ENCODE assay signal across 9 cellular contexts in the genomic region with DNA sequence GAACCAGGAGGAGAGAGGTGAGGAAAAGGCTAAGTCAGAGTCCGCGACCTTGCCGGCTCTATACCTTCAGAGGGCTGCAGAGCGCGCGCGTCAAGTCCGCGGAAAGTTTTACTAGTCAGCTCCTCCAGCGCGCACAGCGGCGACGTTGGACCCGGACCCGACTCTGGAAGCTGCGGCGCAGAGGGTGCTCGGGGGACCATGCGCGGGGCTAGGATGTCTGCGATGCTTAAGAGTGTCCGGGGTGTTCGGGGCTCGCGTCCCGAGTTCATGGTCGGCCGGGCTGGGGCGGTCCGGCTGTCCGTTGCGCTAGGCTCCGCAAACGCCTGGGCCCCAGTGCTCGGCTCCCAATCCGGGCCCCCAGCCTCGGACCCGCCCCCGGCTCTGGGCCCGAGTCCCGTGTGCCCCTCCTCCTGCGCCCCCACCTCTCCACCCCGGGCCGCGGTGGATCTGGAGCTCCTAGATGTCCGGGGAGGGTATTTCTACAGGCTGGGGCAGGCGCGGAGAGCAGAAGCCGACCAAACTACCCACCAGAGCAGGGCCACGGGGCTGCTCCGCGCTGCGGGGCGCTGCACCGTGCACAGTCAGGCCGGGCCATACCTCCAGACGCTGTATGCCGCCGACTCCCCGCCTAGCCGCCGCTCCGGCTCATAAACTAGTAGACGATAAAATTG. TPM values are rescaled to one million over a fixed set of nuclear protein-coding genes. Genes with fewer than 3 reads are reported as not detected.
DNase-seq lines count a peak whose midpoint lies in the region; ATAC-seq, FAIRE-seq and TF ChIP-seq lines count a peak whose summit lies in the region.
"Had no signal": no experiment of that assay in that cellular context is flagged by ENCODE, and none has a peak within 500 bp of the region (broad histone marks: within the 10 kb centered on the region; RNA-seq: fewer than 3 reads in every experiment).

TSS of gene LBX2 (minus strand) at position 335 of the 671 bp plus-strand sequence. CDS start at position 269, 66 bp downstream.

- H3K36me3 ChIP-seq in GM12878 (ENCODE audit: control insufficient read depth in 2 of 2, insufficient read depth in 2 of 2, low read length in 1 of 2) (no peaks in the 10 kb centered on the region), right lobe of liver (no peaks in the 10 kb centered on the region), testis (ENCODE audit: low read depth, missing control alignments) (no peaks in the 10 kb centered on the region)

- TF ChIP-seq EP300 in GM12878 (IDR thresholded peaks at IDR 0.05; ENCODE audit: borderline replicate concordance in 1 of 2, control insufficient read depth in 1 of 2, low read depth in 2 of 2, low read length in 2 of 2) = no peak

- H3K4me1 ChIP-seq in GM12878 (ENCODE audit: control insufficient read depth, insufficient read depth, low read length) (peaks cover 15% of the 10 kb centered on the region), right lobe of liver (peaks cover 0 to 55% (median 15%) of the 10 kb centered on the region in 4 donors), testis (peaks cover 18% of the 10 kb centered on the region)

- peaks cover 15 to 25% of the 10 kb centered on the region in 2 experiments; a peak in 3 of 4 replicates for H3K27me3 ChIP-seq in GM12878 (replicated peaks in 1 of 2; ENCODE audit: control insufficient read depth in 2 of 2, insufficient read depth in 2 of 2, low read length in 1 of 2)
- H3K27me3 ChIP-seq in right lobe of liver = no peaks in the 10 kb centered on the region
- H3K27me3 ChIP-seq in testis = no peaks in the 10 kb centered on the region

- intact Hi-C loops in GM12878 (cut with micrococcal nuclease; ENCODE audit: unreplicated experiment) = no loop called here
- intact Hi-C loops in right lobe of liver (cut with DNase I) = no loop called here
- intact Hi-C loops in testis (cut with DNase I; ENCODE audit: low total_unique reads) = no loop called here

- no peak for FAIRE-seq in GM12878 (lab: Jason Lieb, UNC)

- 44% methylated on average over 52 of the region's 65 CpGs for WGBS in GM12878 (ENCODE audit: insufficient coverage, insufficient replicate concordance, low lambda C conversion rate, missing lambda C conversion rate)
- WGBS in right lobe of liver (ENCODE audit: insufficient coverage, low coverage, low lambda C conversion rate, missing lambda C conversion rate) = 27% methylated on average over 32 of the region's 65 CpGs
- WGBS in testis, 2 donors = 0 to 4% methylated on average over 36 to 55 of the region's 65 CpGs

- no peaks in the 10 kb centered on the region for H4K20me1 ChIP-seq in GM12878 (ENCODE audit: control insufficient read depth, insufficient read depth)

- no TSS peak for BruUV-seq in GM12878 (replicated peaks; lab: Mats Ljungman, UMichigan)

- H3K4me3 ChIP-seq in GM12878 (peak within 1 kb of the TSS; percentile 57; the same call in 1 of the 2 replicates), right lobe of liver (peak within 1 kb of the TSS; percentile 37 to 55 (median 44)), testis (peak within 1 kb of the TSS; percentile 18 to 32)
- H3K4me3 ChIP-seq: BLaER1 had no signal

- no peak for DNase-seq in activated CD4-positive, CD25-positive, alpha-beta regulatory T cell treated with anti-CD3 and anti-CD28 coated beads, Interleukin-2, amount 50 U/mL, for 72 hours
- DNase-seq in GM12878 (ENCODE audit: low read depth, low spot score) (no peak), right lobe of liver (peak in 1 of 3 donors; percentile 63), testis (peak; percentile 39), NCI-H345 treated with DMSO at 0.1 percent for 48 hours (lab: John Stamatoyannopoulos, UW; ENCODE audit: unreplicated experiment) (no peak), NCI-H82 (lab: John Stamatoyannopoulos, UW) (no peak)

- in situ Hi-C loops in GM12878 (cut with MboI) = no loop called here

- H3K9me3 ChIP-seq in GM12878 (replicated peaks; ENCODE audit: control insufficient read depth, insufficient read depth, low read length) (no peaks in the 10 kb centered on the region), right lobe of liver (no peaks in the 10 kb centered on the region), testis (no peaks in the 10 kb centered on the region)
- H3K9me3 ChIP-seq: BLaER1 had no signal

- POLR2A ChIA-PET in GM12878 (lab: Charles Lee) = no interaction called here

- peak within 1 kb of the TSS; percentile 46 for H3K4me2 ChIP-seq in GM12878 (ENCODE audit: control insufficient read depth, insufficient read depth)
- H3K4me2 ChIP-seq: BLaER1 had no signal

- no peak within 1 kb of the TSS for H2AFZ ChIP-seq in GM12878 (ENCODE audit: control insufficient read depth, low read depth, low read length)

- RAD21 ChIA-PET in GM12878 (lab: Charles Lee; ENCODE audit: unreplicated experiment) = interaction anchor here (1.7 to 2.6 kb wide), 2 partner anchors 45 to 89 kb away, joined by 4 to 10 read pairs; partner anchors contain the start of gene INO80B

- H3K9ac ChIP-seq in GM12878 (ENCODE audit: control insufficient read depth, insufficient read depth, low read length) = no peak within 1 kb of the TSS
- H3K9ac ChIP-seq: BLaER1 had no signal

- CTCF ChIA-PET in GM12878 (lab: Yijun Ruan, JAX) = interaction anchor here (0.6 to 13.9 kb wide), 2 partner anchors 77 to 87 kb away, joined by 4 to 231 read pairs; no protein-coding TSS in a partner anchor

- TF ChIP-seq POLR2A in GM12878 (IDR thresholded peaks at IDR 0.05; ENCODE audit: low read depth, low read length) = 0 out of 2 replicates have a peak, but pooled peaks have one; percentile 8
- TF ChIP-seq POLR2A in right lobe of liver (IDR thresholded peaks at IDR 0.05) = no peak
- TF ChIP-seq POLR2A in testis (IDR thresholded peaks at IDR 0.05) = no peak

- no peak for TF ChIP-seq RAD21 in GM12878 (IDR thresholded peaks at IDR 0.05; ENCODE audit: insufficient read depth, low read depth, low read length)

- no peaks in the 10 kb centered on the region for H3K79me2 ChIP-seq in GM12878 (ENCODE audit: control insufficient read depth, insufficient read depth, low read length)

- H3K27ac ChIP-seq in GM12878 (ENCODE audit: control insufficient read depth, insufficient read depth) (no peak within 1 kb of the TSS), right lobe of liver (peak within 1 kb of the TSS in 2 of 3 donors; percentile 11 to 66), testis (no peak within 1 kb of the TSS)
- H3K27ac ChIP-seq: BLaER1 had no signal

- TF ChIP-seq CTCF in GM12878 (IDR thresholded peaks at IDR 0.05 in 2 of 3, conservative IDR thresholded peaks at IDR 0.05 in 1 of 3; ENCODE audit: control insufficient read depth in 2 of 3, extremely low read depth in 1 of 3, insufficient read depth in 1 of 3, low read depth in 3 of 3, low read length in 3 of 3) = no peak
- TF ChIP-seq CTCF in right lobe of liver (IDR thresholded peaks at IDR 0.05) = no peak
- no peak for TF ChIP-seq CTCF in testis (IDR thresholded peaks at IDR 0.05)

- SMC1A ChIA-PET in GM12878 (lab: Charles Lee; ENCODE audit: uncharacterized antibody, unreplicated experiment) = interaction anchor here (1.3 to 7.0 kb wide), 2 partner anchors 58 to 87 kb away, joined by 3 to 71 read pairs; no protein-coding TSS in a partner anchor

- peak; percentile 22 to 23 for ATAC-seq in activated CD4-positive, CD25-positive, alpha-beta regulatory T cell treated with anti-CD3 and anti-CD28 coated beads, Interleukin-2, amount 50 U/mL, for 24 hours
- no peak for ATAC-seq in GM12878
- ATAC-seq in right lobe of liver = peak; percentile 0 to 28 (median 10)
- ATAC-seq in GM21515 (IDR thresholded peaks at IDR 0.05; ENCODE audit: unreplicated experiment) = no peak

TF ChIP-seq in GM12878, 131 proteins besides CTCF, POLR2A, EP300 and RAD21 (continues in another document):
- no peak for TF ChIP-seq CHD2 (IDR thresholded peaks at IDR 0.05; ENCODE audit: borderline replicate concordance, low read depth, low read length)
- TF ChIP-seq HDAC6 (IDR thresholded peaks at IDR 0.05; ENCODE audit: unreplicated experiment) = peak; percentile 55
- TF ChIP-seq YY1 (IDR thresholded peaks at IDR 0.05; ENCODE audit: low read depth, low read length) = no peak
- TF ChIP-seq JUNB (IDR thresholded peaks at IDR 0.05) = no peak
- TF ChIP-seq POLR2AphosphoS2 (IDR thresholded peaks at IDR 0.05; ENCODE audit: low read depth, low read length) = no peak
- TF ChIP-seq, protein P1, sequence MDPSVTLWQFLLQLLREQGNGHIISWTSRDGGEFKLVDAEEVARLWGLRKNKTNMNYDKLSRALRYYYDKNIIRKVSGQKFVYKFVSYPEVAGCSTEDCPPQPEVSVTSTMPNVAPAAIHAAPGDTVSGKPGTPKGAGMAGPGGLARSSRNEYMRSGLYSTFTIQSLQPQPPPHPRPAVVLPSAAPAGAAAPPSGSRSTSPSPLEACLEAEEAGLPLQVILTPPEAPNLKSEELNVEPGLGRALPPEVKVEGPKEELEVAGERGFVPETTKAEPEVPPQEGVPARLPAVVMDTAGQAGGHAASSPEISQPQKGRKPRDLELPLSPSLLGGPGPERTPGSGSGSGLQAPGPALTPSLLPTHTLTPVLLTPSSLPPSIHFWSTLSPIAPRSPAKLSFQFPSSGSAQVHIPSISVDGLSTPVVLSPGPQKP (IDR thresholded peaks at IDR 0.05; ENCODE audit: low read depth, low read length) = no peak
- TF ChIP-seq GATAD2B (conservative IDR thresholded peaks at IDR 0.05; ENCODE audit: low read depth) = no peak
- no peak for TF ChIP-seq ETV6 (conservative IDR thresholded peaks at IDR 0.05 in 1 of 2, IDR thresholded peaks at IDR 0.05 in 1 of 2; ENCODE audit: borderline replicate concordance in 1 of 2, low read depth in 1 of 2)

RNA-seq across cellular contexts. Expression of gene LBX2, which starts in this region (rescaled TPM):
- total RNA-seq in GM12878 (2013; cell fraction: nucleolus; rRNA removed) = 4.3 and 4.6 TPM in 2 replicates
- total RNA-seq in GM12878 (2014; rRNA removed) (0.98 and 4.0 TPM in 2 replicates), GM12878 (2014; rRNA removed; fragmentation: Illumina TruSeq; extraction: Trizol) (0.22 and 0.46 TPM in 2 replicates), GM12878 (2021) (0.88 and 1.2 TPM in 2 replicates), right lobe of liver (1 to 10 TPM; 1.4 to 8.4 (median 5.8) TPM), testis (1 to 10 TPM in 1 of 2 donors, not detected in 1; 1.4 TPM)
- polyA plus RNA-seq in GM12878 (2011; ENCODE audit: low read depth) = not detected
- polyA plus RNA-seq in GM12878 (2011; rRNA removed) (0.13 and 0.15 TPM in 2 replicates), GM12878 (2014; fragmentation: Illumina TruSeq; extraction: Trizol) (0.32 and 0.89 TPM in 2 replicates), GM12878 (2014; fragmentation: Nextera tagmentation; extraction: Ambion mirVana) (under 1 TPM; 0.08 to 0.09 TPM), GM12878 (2014; rRNA removed) (1.3 and 1.4 TPM in 2 replicates), GM12878 (2016; fragmentation: Nextera tagmentation; extraction: Ambion mirVana) (under 1 TPM; 0.20 to 0.88 TPM), testis (ENCODE audit: insufficient read depth, low read depth, low replicate concordance) (0.33 TPM)
- 0.15 and 0.30 TPM in 2 replicates for polyA plus RNA-seq in GM12878 (2011; cell fraction: cytosol; rRNA removed)
- 0.57 and 1.2 TPM in 2 replicates for polyA plus RNA-seq in GM12878 (2011; cell fraction: nucleus; rRNA removed)
- polyA plus RNA-seq in GM12878 (2012) = 0.49 and 0.74 TPM in 2 replicates
- polyA minus RNA-seq in GM12878 (2011; rRNA and poly(A)+ RNA removed) = 0.46 TPM in 1 of 2 replicates, not detected in the other
- not detected in 2 replicates for polyA minus RNA-seq in GM12878 (2011; cell fraction: cytosol; rRNA and poly(A)+ RNA removed)
- 1.5 and 1.8 TPM in 2 replicates for polyA minus RNA-seq in GM12878 (2011; cell fraction: nucleus; rRNA and poly(A)+ RNA removed)

Comparison
In these comparisons a context has a peak if more than half of its experiments do, and no peak if none do; other contexts are left out.
1. ATAC-seq: peak in activated CD4-positive, CD25-positive, alpha-beta regulatory T cell treated with anti-CD3 and anti-CD28 coated beads, Interleukin-2, amount 50 U/mL, for 24 hours (2 of 2) and right lobe of liver (4 of 4); none in GM12878 (single experiment) and GM21515 (single experiment).
2. H3K27ac ChIP-seq: peak in right lobe of liver (2 of 3); none in GM12878 (single experiment) and testis (0 of 2).
3. Peak in every context shown above with its lines, with median percentiles within 50 percentile points of each other: H3K4me3 ChIP-seq.